ENCODE assay signal across 15 cellular contexts in genomic region chr21:36696640-36697472, GRCh38. TPM values are rescaled to one million over a fixed set of nuclear protein-coding genes. Genes with fewer than 3 reads are reported as not detected.
DNase-seq lines count a peak whose midpoint lies in the region; ATAC-seq and TF ChIP-seq lines count a peak whose summit lies in the region.
"Had no signal": no experiment of that assay in that cellular context is flagged by ENCODE, and none has a peak within 500 bp of the region (broad histone marks: within the 10 kb centered on the region; RNA-seq: fewer than 3 reads in every experiment).

No MANE protein-coding gene starts in this region.

- CTCF ChIA-PET in activated CD8-positive, alpha-beta memory T cell treated with anti-CD3 and anti-CD28 coated beads, Interleukin-2, amount 10 ng/mL, durations not matched to agents 7 days and 5 days (lab: Charles Lee) = interaction anchor here (1.0 kb wide), 1 partner anchor 9 kb away, joined by 3 read pairs; no protein-coding TSS in a partner anchor

- no peaks in the 10 kb centered on the region for H3K9me3 ChIP-seq in NT2/D1 (ENCODE audit: insufficient read depth, low read length)
- peaks cover 9% of the 10 kb centered on the region for H3K9me3 ChIP-seq in trophoblast cell (ENCODE audit: insufficient read depth, low read depth, low read length)
- H3K9me3 ChIP-seq: thoracic aorta had no signal

- no peak overlapping the region for H4K8ac ChIP-seq in trophoblast cell (ENCODE audit: low read depth, low read length)

- H3K27me3 ChIP-seq in NT2/D1 (ENCODE audit: insufficient read depth, insufficient read length) (peaks cover 99% of the 10 kb centered on the region), trophoblast cell (ENCODE audit: insufficient read depth, low read length) (peaks cover 96% of the 10 kb centered on the region)

- H3K27ac Mint-ChIP-seq in activated CD8-positive, alpha-beta memory T cell treated with anti-CD3 and anti-CD28 coated beads, Interleukin-2, amount 10 ng/mL, durations not matched to agents 7 days and 5 days = peak overlapping the region; percentile 19
- H3K27ac Mint-ChIP-seq in glutamatergic neuron (ENCODE audit: unreplicated experiment) = no peak overlapping the region

- no peak for TF ChIP-seq CTCF in glutamatergic neuron (IDR thresholded peaks at IDR 0.05; ENCODE audit: partially characterized antibody, unreplicated experiment)

- peaks cover 3% of the 10 kb centered on the region for H3K36me3 Mint-ChIP-seq in activated CD8-positive, alpha-beta memory T cell treated with anti-CD3 and anti-CD28 coated beads, Interleukin-2, amount 10 ng/mL, durations not matched to agents 7 days and 5 days
- H3K36me3 Mint-ChIP-seq in glutamatergic neuron (ENCODE audit: unreplicated experiment) = no peaks in the 10 kb centered on the region

- no peak overlapping the region for H3K4ac ChIP-seq in trophoblast cell (ENCODE audit: low read depth, low read length)

- no peak overlapping the region for H2BK120ac ChIP-seq in trophoblast cell (ENCODE audit: insufficient read depth, low read length, poor library complexity)

- no peak overlapping the region for H2BK12ac ChIP-seq in trophoblast cell (ENCODE audit: low read length)

- DNase-seq in activated CD8-positive, alpha-beta memory T cell treated with anti-CD3 and anti-CD28 coated beads, Interleukin-2, amount 10 ng/mL, durations not matched to agents 7 days and 5 days = no peak
- no peak for DNase-seq in activated CD8-positive, alpha-beta memory T cell treated with anti-CD3 and anti-CD28 coated beads, Interleukin-2, amount 50 U/mL, for 4 hours
- no peak for DNase-seq in NT2/D1 (ENCODE audit: low read depth, low spot score)
- DNase-seq in glutamatergic neuron = peak; percentile 37
- DNase-seq in trophoblast cell = no peak
- DNase-seq in iPS-NIHi11 (ENCODE audit: low spot score) = no peak
- no peak for DNase-seq in activated gamma-delta T cell (lab: John Stamatoyannopoulos, UW)
- DNase-seq in activated CD4-positive, CD25-positive, alpha-beta regulatory T cell treated with anti-CD3 and anti-CD28 coated beads, Interleukin-2, amount 50 U/mL, for 72 hours = no peak
- DNase-seq: ACHN, COR-L47, NCI-H146, NCI-H446 treated with DMSO at 0.1 percent for 48 hours had no signal

- no peak overlapping the region for H3K14ac ChIP-seq in trophoblast cell (ENCODE audit: low read length)

- no peak overlapping the region for H2BK5ac ChIP-seq in trophoblast cell (ENCODE audit: low read depth, low read length, poor library complexity)

- no peak for ATAC-seq in activated CD8-positive, alpha-beta memory T cell treated with anti-CD3 and anti-CD28 coated beads, Interleukin-2, amount 10 ng/mL, durations not matched to agents 7 days and 5 days

- H3K36me3 ChIP-seq in NT2/D1 (ENCODE audit: insufficient read depth, insufficient read length, low read length) (no peaks in the 10 kb centered on the region), trophoblast cell (ENCODE audit: control insufficient read depth in 1 of 2, insufficient read depth in 2 of 2, low read length in 2 of 2) (no peaks in the 10 kb centered on the region)
- H3K36me3 ChIP-seq: thoracic aorta had no signal

- peaks cover 2% of the 10 kb centered on the region for H3K79me1 ChIP-seq in trophoblast cell (ENCODE audit: low read length)

- no peak overlapping the region for H4K12ac ChIP-seq in trophoblast cell (ENCODE audit: low read depth, low read length)

- no peak overlapping the region for H2AFZ ChIP-seq in trophoblast cell (ENCODE audit: insufficient read depth, low read length, poor library complexity)

- H3K27me3 Mint-ChIP-seq in activated CD8-positive, alpha-beta memory T cell treated with anti-CD3 and anti-CD28 coated beads, Interleukin-2, amount 10 ng/mL, durations not matched to agents 7 days and 5 days = peaks cover 82% of the 10 kb centered on the region
- peaks cover 40% of the 10 kb centered on the region for H3K27me3 Mint-ChIP-seq in glutamatergic neuron (ENCODE audit: unreplicated experiment)

- no peak overlapping the region for H4K91ac ChIP-seq in trophoblast cell (ENCODE audit: low read depth, low read length)

- H3K4me3 Mint-ChIP-seq in activated CD8-positive, alpha-beta memory T cell treated with anti-CD3 and anti-CD28 coated beads, Interleukin-2, amount 10 ng/mL, durations not matched to agents 7 days and 5 days = no peak overlapping the region
- H3K4me3 Mint-ChIP-seq in glutamatergic neuron (ENCODE audit: unreplicated experiment) = peak overlapping the region; percentile 61

- no peaks in the 10 kb centered on the region for H3K79me2 ChIP-seq in trophoblast cell (ENCODE audit: control insufficient read depth, insufficient read depth, low read length, poor library complexity)

- no CpG with 5 or more reads among the region's 55 CpGs for WGBS in trophoblast cell (ENCODE audit: extremely low coverage, insufficient coverage, insufficient read length)

- no peak overlapping the region for H3K4me2 ChIP-seq in trophoblast cell (ENCODE audit: low read length)

- H3K9me3 Mint-ChIP-seq in activated CD8-positive, alpha-beta memory T cell treated with anti-CD3 and anti-CD28 coated beads, Interleukin-2, amount 10 ng/mL, durations not matched to agents 7 days and 5 days (ENCODE audit: low read depth) = no peaks in the 10 kb centered on the region
- H3K9me3 Mint-ChIP-seq in glutamatergic neuron (ENCODE audit: unreplicated experiment) = peaks cover 15% of the 10 kb centered on the region

- peaks cover 12% of the 10 kb centered on the region for H3K4me1 Mint-ChIP-seq in activated CD8-positive, alpha-beta memory T cell treated with anti-CD3 and anti-CD28 coated beads, Interleukin-2, amount 10 ng/mL, durations not matched to agents 7 days and 5 days
- H3K4me1 Mint-ChIP-seq in glutamatergic neuron (ENCODE audit: low read depth, unreplicated experiment) = peaks cover 30% of the 10 kb centered on the region

- peak overlapping the region; percentile 11 for H3K23ac ChIP-seq in trophoblast cell (ENCODE audit: low read length)

- H3K9ac ChIP-seq in NT2/D1 (ENCODE audit: insufficient read length, low read depth) = peak overlapping the region; percentile 51
- no peak overlapping the region for H3K9ac ChIP-seq in trophoblast cell (ENCODE audit: low read length)

- H3K4me1 ChIP-seq in NT2/D1 (ENCODE audit: insufficient read depth, insufficient read length) = peaks cover 50% of the 10 kb centered on the region
- peaks cover 18 to 26% of the 10 kb centered on the region in 2 experiments for H3K4me1 ChIP-seq in trophoblast cell (ENCODE audit: control insufficient read depth in 1 of 2, insufficient read depth in 2 of 2, low read length in 2 of 2)

- no peak overlapping the region for H3K27ac ChIP-seq in trophoblast cell (ENCODE audit: low read depth, low read length)
- H3K27ac ChIP-seq: epithelial cell of prostate, thoracic aorta had no signal

- H3K18ac ChIP-seq in trophoblast cell (ENCODE audit: low read length) = no peak overlapping the region

- H2AK5ac ChIP-seq in trophoblast cell (ENCODE audit: low read length) = no peak overlapping the region

- H3K4me3 ChIP-seq in NT2/D1 (ENCODE audit: insufficient read length, low read depth) (peak overlapping the region; percentile 27), trophoblast cell (ENCODE audit: low read depth, low read length) (no peak overlapping the region)
- H3K4me3 ChIP-seq: thoracic aorta had no signal

RNA-seq across cellular contexts. Expression of gene SIM2, which starts 2.1 kb away (rescaled TPM):
- total RNA-seq in activated CD8-positive, alpha-beta memory T cell treated with anti-CD3 and anti-CD28 coated beads, Interleukin-2, amount 10 ng/mL, durations not matched to agents 7 days and 5 days = under 1 TPM in 1 of 2 experiments, not detected in 1; 0.09 TPM
- total RNA-seq in glutamatergic neuron (ENCODE audit: unreplicated experiment) = 4.8 TPM
- polyA plus RNA-seq in trophoblast cell (2013) = 0.68 and 0.78 TPM in 2 replicates
- total RNA-seq: cerebellum, thoracic aorta had no signal
